Comparison of ENCODE assay signal across 8 cellular contexts in genomic region chr1:42736152-42736551, GRCh38. TPM values are rescaled to one million over a fixed set of nuclear protein-coding genes. Genes with fewer than 3 reads are reported as not detected.
A peak's percentile ranks its signal among the peaks of the same experiment; 100 is the strongest.
DNase-seq lines count a peak whose midpoint lies in the region; ATAC-seq and TF ChIP-seq lines count a peak whose summit lies in the region.
"Had no signal": no experiment of that assay in that cellular context is flagged by ENCODE, and none has a peak within 500 bp of the region (broad histone marks: within the 10 kb centered on the region; RNA-seq: fewer than 3 reads in every experiment).

No MANE protein-coding gene starts in this region.

- H3K4me3 Mint-ChIP-seq in activated CD4-positive, alpha-beta memory T cell treated with anti-CD3 and anti-CD28 coated beads for 36 hours = no peak overlapping the region
- no peak overlapping the region for H3K4me3 Mint-ChIP-seq in activated CD4-positive, alpha-beta memory T cell treated with anti-CD3 and anti-CD28 coated beads, Interleukin-2, amount 10 ng/mL, durations not matched to agents 7 days and 5 days
- no peak overlapping the region for H3K4me3 Mint-ChIP-seq in activated CD8-positive, alpha-beta T cell treated with anti-CD3 and anti-CD28 coated beads, Interleukin-2, amount 10 ng/mL, durations not matched to agents 7 days and 5 days

- H3K4me2 ChIP-seq in smooth muscle cell = no peak overlapping the region

- CTCF ChIA-PET in activated CD4-positive, alpha-beta memory T cell treated with anti-CD3 and anti-CD28 coated beads for 36 hours (lab: Charles Lee) = interaction anchor here (0.6 to 1.9 kb wide), 2 partner anchors 10 to 11 kb away, joined by 3 to 5 read pairs; no protein-coding TSS in a partner anchor
- CTCF ChIA-PET in activated CD4-positive, alpha-beta memory T cell treated with anti-CD3 and anti-CD28 coated beads, Interleukin-2, amount 10 ng/mL, durations not matched to agents 7 days and 5 days (lab: Charles Lee) = no interaction called here
- CTCF ChIA-PET in activated CD8-positive, alpha-beta T cell treated with anti-CD3 and anti-CD28 coated beads, Interleukin-2, amount 10 ng/mL, durations not matched to agents 7 days and 5 days (lab: Charles Lee) = no interaction called here

- H3K79me2 ChIP-seq in smooth muscle cell (ENCODE audit: low read depth) = no peaks in the 10 kb centered on the region

- ATAC-seq in activated CD8-positive, alpha-beta T cell treated with anti-CD3 and anti-CD28 coated beads, Interleukin-2, amount 10 ng/mL, durations not matched to agents 7 days and 5 days = no peak
- ATAC-seq in GM18502 (IDR thresholded peaks at IDR 0.05; ENCODE audit: poor library complexity, unreplicated experiment) (no peak), GM19467 (IDR thresholded peaks at IDR 0.05; ENCODE audit: unreplicated experiment) (no peak)
- ATAC-seq: activated naive CD4-positive, alpha-beta T cell treated with anti-CD3 and anti-CD28 coated beads, Interleukin-2, amount 50 U/mL, for 72 hours had no signal

- no peaks in the 10 kb centered on the region for H3K27me3 ChIP-seq in smooth muscle cell (ENCODE audit: low read depth)

- H3K9me3 Mint-ChIP-seq in activated CD4-positive, alpha-beta memory T cell treated with anti-CD3 and anti-CD28 coated beads for 36 hours = no peaks in the 10 kb centered on the region
- H3K9me3 Mint-ChIP-seq in activated CD4-positive, alpha-beta memory T cell treated with anti-CD3 and anti-CD28 coated beads, Interleukin-2, amount 10 ng/mL, durations not matched to agents 7 days and 5 days = no peaks in the 10 kb centered on the region
- no peaks in the 10 kb centered on the region for H3K9me3 Mint-ChIP-seq in activated CD8-positive, alpha-beta T cell treated with anti-CD3 and anti-CD28 coated beads, Interleukin-2, amount 10 ng/mL, durations not matched to agents 7 days and 5 days (ENCODE audit: insufficient read depth)
- H3K9me3 Mint-ChIP-seq: activated naive CD4-positive, alpha-beta T cell treated with anti-CD3 and anti-CD28 coated beads, Interleukin-2, amount 50 U/mL, for 72 hours had no signal

- no peaks in the 10 kb centered on the region for H3F3A ChIP-seq in smooth muscle cell (ENCODE audit: low read depth)

- H3K9ac ChIP-seq in smooth muscle cell (ENCODE audit: low read depth) = no peak overlapping the region

- POLR2A ChIA-PET in activated CD4-positive, alpha-beta memory T cell treated with anti-CD3 and anti-CD28 coated beads for 36 hours (lab: Charles Lee) = no interaction called here
- POLR2A ChIA-PET in activated CD4-positive, alpha-beta memory T cell treated with anti-CD3 and anti-CD28 coated beads, Interleukin-2, amount 10 ng/mL, durations not matched to agents 7 days and 5 days (lab: Charles Lee) = no interaction called here
- POLR2A ChIA-PET in activated CD8-positive, alpha-beta T cell treated with anti-CD3 and anti-CD28 coated beads, Interleukin-2, amount 10 ng/mL, durations not matched to agents 7 days and 5 days (lab: Charles Lee) = no interaction called here

- intact Hi-C loops in activated CD4-positive, alpha-beta memory T cell treated with anti-CD3 and anti-CD28 coated beads for 36 hours (cut with micrococcal nuclease) = loop anchor here (10.0 kb wide), 2 partner anchors 391 to 591 kb away; no protein-coding TSS in a partner anchor

- H3K4me1 ChIP-seq in smooth muscle cell (ENCODE audit: low read depth) = peaks cover 16% of the 10 kb centered on the region

- H3K27me3 Mint-ChIP-seq in activated CD4-positive, alpha-beta memory T cell treated with anti-CD3 and anti-CD28 coated beads for 36 hours = no peaks in the 10 kb centered on the region
- no peaks in the 10 kb centered on the region for H3K27me3 Mint-ChIP-seq in activated CD4-positive, alpha-beta memory T cell treated with anti-CD3 and anti-CD28 coated beads, Interleukin-2, amount 10 ng/mL, durations not matched to agents 7 days and 5 days
- H3K27me3 Mint-ChIP-seq in activated CD8-positive, alpha-beta T cell treated with anti-CD3 and anti-CD28 coated beads, Interleukin-2, amount 10 ng/mL, durations not matched to agents 7 days and 5 days (ENCODE audit: low read depth) = no peaks in the 10 kb centered on the region

- H3K36me3 Mint-ChIP-seq in activated CD4-positive, alpha-beta memory T cell treated with anti-CD3 and anti-CD28 coated beads for 36 hours = no peaks in the 10 kb centered on the region
- H3K36me3 Mint-ChIP-seq in activated CD4-positive, alpha-beta memory T cell treated with anti-CD3 and anti-CD28 coated beads, Interleukin-2, amount 10 ng/mL, durations not matched to agents 7 days and 5 days (ENCODE audit: low read depth) = no peaks in the 10 kb centered on the region
- H3K36me3 Mint-ChIP-seq in activated CD8-positive, alpha-beta T cell treated with anti-CD3 and anti-CD28 coated beads, Interleukin-2, amount 10 ng/mL, durations not matched to agents 7 days and 5 days (ENCODE audit: low read depth) = no peaks in the 10 kb centered on the region
- H3K36me3 Mint-ChIP-seq: activated naive CD4-positive, alpha-beta T cell treated with anti-CD3 and anti-CD28 coated beads, Interleukin-2, amount 50 U/mL, for 72 hours had no signal

- H3K36me3 ChIP-seq in smooth muscle cell (ENCODE audit: low read depth) = no peaks in the 10 kb centered on the region

- no peak overlapping the region for H3K27ac ChIP-seq in smooth muscle cell (ENCODE audit: low read depth)

- peak; percentile 16 for TF ChIP-seq CTCF in smooth muscle cell (IDR thresholded peaks at IDR 0.05; ENCODE audit: borderline replicate concordance, insufficient read depth, poor library complexity, severe bottlenecking)

- no peak overlapping the region for H2AFZ ChIP-seq in smooth muscle cell (ENCODE audit: low read depth)

- peak; percentile 17 for DNase-seq in activated CD4-positive, alpha-beta memory T cell treated with anti-CD3 and anti-CD28 coated beads for 36 hours
- DNase-seq in activated CD4-positive, alpha-beta memory T cell treated with anti-CD3 and anti-CD28 coated beads, Interleukin-2, amount 10 ng/mL, durations not matched to agents 7 days and 5 days = no peak
- DNase-seq in activated CD8-positive, alpha-beta T cell treated with anti-CD3 and anti-CD28 coated beads, Interleukin-2, amount 10 ng/mL, durations not matched to agents 7 days and 5 days = no peak
- no peak for DNase-seq in smooth muscle cell (lab: John Stamatoyannopoulos, UW; ENCODE audit: unreplicated experiment)
- DNase-seq: GDM1 had no signal

- WGBS in smooth muscle cell (ENCODE audit: low lambda C conversion rate) = 68% methylated on average over 4 of the region's 4 CpGs

- H3K9me3 ChIP-seq in smooth muscle cell (replicated peaks; ENCODE audit: low read depth) = no peaks in the 10 kb centered on the region

- H3K27ac Mint-ChIP-seq in activated CD4-positive, alpha-beta memory T cell treated with anti-CD3 and anti-CD28 coated beads for 36 hours = no peak overlapping the region
- no peak overlapping the region for H3K27ac Mint-ChIP-seq in activated CD4-positive, alpha-beta memory T cell treated with anti-CD3 and anti-CD28 coated beads, Interleukin-2, amount 10 ng/mL, durations not matched to agents 7 days and 5 days
- H3K27ac Mint-ChIP-seq in activated CD8-positive, alpha-beta T cell treated with anti-CD3 and anti-CD28 coated beads, Interleukin-2, amount 10 ng/mL, durations not matched to agents 7 days and 5 days = peak overlapping the region; percentile 48

- H3K4me1 Mint-ChIP-seq in activated CD4-positive, alpha-beta memory T cell treated with anti-CD3 and anti-CD28 coated beads for 36 hours (ENCODE audit: low read depth) = peaks cover 5% of the 10 kb centered on the region
- H3K4me1 Mint-ChIP-seq in activated CD4-positive, alpha-beta memory T cell treated with anti-CD3 and anti-CD28 coated beads, Interleukin-2, amount 10 ng/mL, durations not matched to agents 7 days and 5 days = peaks cover 9% of the 10 kb centered on the region
- peaks cover 11% of the 10 kb centered on the region for H3K4me1 Mint-ChIP-seq in activated CD8-positive, alpha-beta T cell treated with anti-CD3 and anti-CD28 coated beads, Interleukin-2, amount 10 ng/mL, durations not matched to agents 7 days and 5 days (ENCODE audit: low read depth)

- H3K4me3 ChIP-seq in smooth muscle cell = no peak overlapping the region

- no peaks in the 10 kb centered on the region for H4K20me1 ChIP-seq in smooth muscle cell (ENCODE audit: low read depth)

RNA-seq across cellular contexts. Expression of gene CLDN19, which starts 3.9 kb away (rescaled TPM):
- total RNA-seq in activated CD4-positive, alpha-beta memory T cell treated with anti-CD3 and anti-CD28 coated beads for 36 hours = not detected
- total RNA-seq in activated CD4-positive, alpha-beta memory T cell treated with anti-CD3 and anti-CD28 coated beads, Interleukin-2, amount 10 ng/mL, durations not matched to agents 7 days and 5 days = not detected
- total RNA-seq in activated CD8-positive, alpha-beta T cell treated with anti-CD3 and anti-CD28 coated beads, Interleukin-2, amount 10 ng/mL, durations not matched to agents 7 days and 5 days = not detected
- 0.67 and 1.0 TPM in 2 replicates for total RNA-seq in smooth muscle cell
- 2.4 and 2.9 TPM in 2 replicates for polyA plus RNA-seq in smooth muscle cell
- total RNA-seq: activated naive CD4-positive, alpha-beta T cell treated with anti-CD3 and anti-CD28 coated beads, Interleukin-2, amount 50 U/mL, for 72 hours had no signal

RNA-seq across cellular contexts. Expression of gene P3H1, which starts 30.7 kb away (rescaled TPM):
- total RNA-seq in activated CD4-positive, alpha-beta memory T cell treated with anti-CD3 and anti-CD28 coated beads for 36 hours = 10 to 100 TPM; 32.0 to 34.8 TPM
- total RNA-seq in activated CD4-positive, alpha-beta memory T cell treated with anti-CD3 and anti-CD28 coated beads, Interleukin-2, amount 10 ng/mL, durations not matched to agents 7 days and 5 days = 10 to 100 TPM; 40.1 to 43.3 TPM
- total RNA-seq in activated CD8-positive, alpha-beta T cell treated with anti-CD3 and anti-CD28 coated beads, Interleukin-2, amount 10 ng/mL, durations not matched to agents 7 days and 5 days = 10 to 100 TPM; 42.9 to 45.5 TPM
- total RNA-seq in smooth muscle cell = 256 and 273 TPM in 2 replicates
- 336 and 535 TPM in 2 replicates for polyA plus RNA-seq in smooth muscle cell

RNA-seq across cellular contexts. Expression of gene C1orf50, which starts 30.9 kb away (rescaled TPM):
- 1 to 10 TPM; 5.6 to 7.6 TPM for total RNA-seq in activated CD4-positive, alpha-beta memory T cell treated with anti-CD3 and anti-CD28 coated beads for 36 hours
- 1 to 10 TPM; 7.1 to 7.2 TPM for total RNA-seq in activated CD4-positive, alpha-beta memory T cell treated with anti-CD3 and anti-CD28 coated beads, Interleukin-2, amount 10 ng/mL, durations not matched to agents 7 days and 5 days
- total RNA-seq in activated CD8-positive, alpha-beta T cell treated with anti-CD3 and anti-CD28 coated beads, Interleukin-2, amount 10 ng/mL, durations not matched to agents 7 days and 5 days = 1 to 10 TPM; 6.3 to 6.7 TPM
- total RNA-seq in smooth muscle cell = 1.8 and 7.3 TPM in 2 replicates
- polyA plus RNA-seq in smooth muscle cell = 9.7 and 11.5 TPM in 2 replicates

RNA-seq across cellular contexts. Expression of gene TMEM269, which starts 48.6 kb away (rescaled TPM):
- total RNA-seq in activated CD4-positive, alpha-beta memory T cell treated with anti-CD3 and anti-CD28 coated beads for 36 hours = under 1 TPM; 0.15 to 0.33 TPM
- total RNA-seq in activated CD4-positive, alpha-beta memory T cell treated with anti-CD3 and anti-CD28 coated beads, Interleukin-2, amount 10 ng/mL, durations not matched to agents 7 days and 5 days = not detected
- under 1 TPM in 1 of 2 experiments, not detected in 1; 0.40 TPM for total RNA-seq in activated CD8-positive, alpha-beta T cell treated with anti-CD3 and anti-CD28 coated beads, Interleukin-2, amount 10 ng/mL, durations not matched to agents 7 days and 5 days
- 0.09 and 0.36 TPM in 2 replicates for total RNA-seq in smooth muscle cell
- 0.09 and 0.15 TPM in 2 replicates for polyA plus RNA-seq in smooth muscle cell

RNA-seq across cellular contexts. Expression of gene YBX1, which starts 53.9 kb away (rescaled TPM):
- 1,000 to 10,000 TPM; 1,101 to 1,134 TPM for total RNA-seq in activated CD4-positive, alpha-beta memory T cell treated with anti-CD3 and anti-CD28 coated beads for 36 hours
- 100 to 1,000 TPM; 575 to 580 TPM for total RNA-seq in activated CD4-positive, alpha-beta memory T cell treated with anti-CD3 and anti-CD28 coated beads, Interleukin-2, amount 10 ng/mL, durations not matched to agents 7 days and 5 days
- 100 to 1,000 TPM; 733 to 791 TPM for total RNA-seq in activated CD8-positive, alpha-beta T cell treated with anti-CD3 and anti-CD28 coated beads, Interleukin-2, amount 10 ng/mL, durations not matched to agents 7 days and 5 days
- 586 and 587 TPM in 2 replicates for total RNA-seq in smooth muscle cell
- polyA plus RNA-seq in smooth muscle cell = 273 and 284 TPM in 2 replicates
